In genomic region chr11:64809781-64810241, GRCh38 we compare ENCODE assay signal across 1 cellular context.
TF ChIP-seq lines count a peak whose summit lies in the region.

No MANE protein-coding gene starts in this region.

TF ChIP-seq in SK-N-SH, 30 proteins besides CTCF, POLR2A, EP300 and RAD21 (continued from another document):
- TF ChIP-seq USF2 (IDR thresholded peaks at IDR 0.05; ENCODE audit: borderline replicate concordance, low read depth, low read length) (no peak), MEF2A (IDR thresholded peaks at IDR 0.05; ENCODE audit: borderline replicate concordance, low read depth) (no peak), IRF3 (IDR thresholded peaks at IDR 0.05; ENCODE audit: low read depth, low read length) (no peak), GABPA (IDR thresholded peaks at IDR 0.05; ENCODE audit: low read depth) (no peak), USF1 (IDR thresholded peaks at IDR 0.05; ENCODE audit: borderline replicate concordance, low read depth) (no peak), RCOR1 (IDR thresholded peaks at IDR 0.05; ENCODE audit: low read length) (no peak), ELF1 (IDR thresholded peaks at IDR 0.05) (no peak), RFX5 (IDR thresholded peaks at IDR 0.05; ENCODE audit: low read length) (no peak), CHD2 (IDR thresholded peaks at IDR 0.05; ENCODE audit: low read length, partially characterized antibody) (no peak), SIN3A (IDR thresholded peaks at IDR 0.05; ENCODE audit: borderline replicate concordance, low read depth, low read length) (no peak), MXI1 (IDR thresholded peaks at IDR 0.05; ENCODE audit: low read depth, low read length) (no peak), PBX3 (IDR thresholded peaks at IDR 0.05) (no peak)
